In genomic region chr7:49773082-49773938, GRCh38 we compare ENCODE assay signal across 8 cellular contexts. TPM values are rescaled to one million over a fixed set of nuclear protein-coding genes. Genes with fewer than 3 reads are reported as not detected.
A peak's percentile ranks its signal among the peaks of the same experiment; 100 is the strongest.
DNase-seq lines count a peak whose midpoint lies in the region; ATAC-seq and TF ChIP-seq lines count a peak whose summit lies in the region.

Gene VWC2, plus strand, starts transcription at chr7:49773638. Its CDS starts 1,798 bp downstream, at chr7:49775436.

- H3K27me3 ChIP-seq in Peyer's patch (peaks cover 0 to 14% of the 10 kb centered on the region in 2 donors), heart right ventricle (peaks cover 0 to 72% (median 35%) of the 10 kb centered on the region in 7 donors)

- in situ Hi-C loops in G401 (cut with HindIII; ENCODE audit: low sequenced_read_pairs) = no loop called here

- WGBS in heart right ventricle, 2 donors = 1% methylated on average over 72 to 82 of the region's 83 CpGs

- intact Hi-C loops in heart right ventricle (cut with DNase I) = loop anchor here in 3 of 10 donors (2.0 to 10.0 kb wide), 3 partner anchors 57 to 141 kb away; no protein-coding TSS in a partner anchor
- intact Hi-C loops in posterior cingulate gyrus (cut with DNase I) = no loop called here

- H3K4me3 ChIP-seq in Peyer's patch (peak within 1 kb of the TSS in 3 of 4 donors; percentile 31 to 53 (median 46)), heart right ventricle (peak within 1 kb of the TSS; percentile 45 to 72 (median 60))

- TF ChIP-seq POLR2A in Peyer's patch (IDR thresholded peaks at IDR 0.05) = no peak

- H3K27ac ChIP-seq in Peyer's patch = peak within 1 kb of the TSS in 1 of 4 donors; percentile 38
- H3K27ac ChIP-seq in heart right ventricle = peak within 1 kb of the TSS; percentile 67 to 96 (median 84)

- H3K9me3 ChIP-seq in Peyer's patch (no peaks in the 10 kb centered on the region), heart right ventricle (no peaks in the 10 kb centered on the region)

- DNase-seq in G401 (ENCODE audit: low spot score) (peak; percentile 63), Peyer's patch (no peak), heart right ventricle (peak; percentile 41 to 63), posterior cingulate gyrus (peak in 6 of 10 donors; percentile 18 to 86 (median 28)), HK-2 (ENCODE audit: unreplicated experiment) (no peak)
- DNase-seq in activated naive CD4-positive, alpha-beta T cell (lab: John Stamatoyannopoulos, UW) = no peak

- no peak for TF ChIP-seq CTCF in Peyer's patch (IDR thresholded peaks at IDR 0.05)
- TF ChIP-seq CTCF in heart right ventricle (IDR thresholded peaks at IDR 0.05) = no peak

- ATAC-seq in heart right ventricle = peak; percentile 65 to 86 (median 74)
- ATAC-seq in HG02678 (IDR thresholded peaks at IDR 0.05; ENCODE audit: unreplicated experiment) = no peak
- ATAC-seq in HG03159 (IDR thresholded peaks at IDR 0.05; ENCODE audit: unreplicated experiment) = no peak

- H3K36me3 ChIP-seq in Peyer's patch (no peaks in the 10 kb centered on the region), heart right ventricle (no peaks in the 10 kb centered on the region)

- H3K4me1 ChIP-seq in Peyer's patch (no peaks in the 10 kb centered on the region), heart right ventricle (peaks cover 0 to 52% (median 21%) of the 10 kb centered on the region in 9 donors)

RNA-seq across cellular contexts. Expression of gene VWC2, which starts in this region (rescaled TPM):
- total RNA-seq in G401 (2014; rRNA removed; shearing (Covaris generic)) = not detected in 2 replicates
- total RNA-seq in Peyer's patch (under 1 TPM in 1 of 4 donors, not detected in 3; 0.13 TPM), heart right ventricle (10 to 100 TPM in 1 of 10 donors, 1 to 10 TPM in 9; 3.9 to 12.9 (median 8.9) TPM)
- polyA plus RNA-seq in heart right ventricle = 1 to 10 TPM; 2.1 to 2.5 TPM

Comparison
In these comparisons a context has a peak if more than half of its experiments do, and no peak if none do; other contexts are left out.
1. Peak in DNase-seq in G401; RNA of the gene not detected or under 1 TPM.
2. DNase-seq: peak in heart right ventricle (2 of 2) and posterior cingulate gyrus (6 of 10); none in Peyer's patch (0 of 3), HK-2 (single experiment) and activated naive CD4-positive, alpha-beta T cell (0 of 4).
3. ATAC-seq: peak in heart right ventricle (8 of 8); none in HG02678 (single experiment) and HG03159 (single experiment).